ENCODE assay signal across 8 cellular contexts in genomic region chr6:33455051-33455450, GRCh38. TPM values are rescaled to one million over a fixed set of nuclear protein-coding genes. Genes with fewer than 3 reads are reported as not detected.
DNase-seq lines count a peak whose midpoint lies in the region; ATAC-seq and TF ChIP-seq lines count a peak whose summit lies in the region.

No MANE protein-coding gene starts in this region.

- no peaks in the 10 kb centered on the region for H3K27me3 Mint-ChIP-seq in stimulated activated naive CD8-positive, alpha-beta T cell treated with anti-CD3 and anti-CD28 coated beads, Interleukin-15, Interleukin-2, amounts not matched to agents 100 ng/mL and 50 ng/mL, for 24 hours
- H3K27me3 Mint-ChIP-seq in mesothelial cell of epicardium (ENCODE audit: low read depth) = peaks cover 2% of the 10 kb centered on the region

- no TSS peak for BruUV-seq in mammary epithelial cell (replicated peaks; lab: Mats Ljungman, UMichigan)

- H3K4me1 Mint-ChIP-seq in stimulated activated naive CD8-positive, alpha-beta T cell treated with anti-CD3 and anti-CD28 coated beads, Interleukin-15, Interleukin-2, amounts not matched to agents 100 ng/mL and 50 ng/mL, for 24 hours (ENCODE audit: low read depth) = peaks cover 30% of the 10 kb centered on the region
- H3K4me1 Mint-ChIP-seq in mesothelial cell of epicardium = peaks cover 18% of the 10 kb centered on the region

- no peak for ATAC-seq in stimulated activated naive CD8-positive, alpha-beta T cell treated with anti-CD3 and anti-CD28 coated beads, Interleukin-15, Interleukin-2, amounts not matched to agents 100 U/mL and 50 U/mL, for 24 hours
- ATAC-seq in GM21576 (IDR thresholded peaks at IDR 0.05; ENCODE audit: unreplicated experiment) = no peak
- no peak for ATAC-seq in HG02588 (IDR thresholded peaks at IDR 0.05; ENCODE audit: unreplicated experiment)

- peak overlapping the region; percentile 42 for H3K27ac ChIP-seq in mammary epithelial cell (ENCODE audit: insufficient read depth, low read depth, low read length)

- no peaks in the 10 kb centered on the region for H3K27me3 ChIP-seq in mammary epithelial cell (ENCODE audit: insufficient read depth, low read length)

- peaks cover 5% of the 10 kb centered on the region for H3K36me3 ChIP-seq in mammary epithelial cell (ENCODE audit: insufficient read depth, low read length)

- peak overlapping the region; percentile 85 for H3K4me2 ChIP-seq in mammary epithelial cell (ENCODE audit: insufficient read depth, low read depth, low read length)

- peak overlapping the region; percentile 94 for H2AFZ ChIP-seq in mammary epithelial cell (ENCODE audit: low read depth, low read length)

- H3K9ac ChIP-seq in mammary epithelial cell (ENCODE audit: insufficient read depth, low read length) = peak overlapping the region; percentile 63

- 40% methylated on average over 13 of the region's 16 CpGs for WGBS in mammary epithelial cell (ENCODE audit: low coverage, missing lambda C conversion rate)

- in situ Hi-C loops in mammary epithelial cell (cut with MboI; ENCODE audit: low sequenced_read_pairs in 2 of 2) = no loop called here

- dilution Hi-C loops in mammary epithelial cell (cut with HindIII; ENCODE audit: low sequenced_read_pairs) = no loop called here

- H3K9me3 ChIP-seq in mammary epithelial cell (replicated peaks; ENCODE audit: insufficient read depth, low read length) = no peaks in the 10 kb centered on the region

- intact Hi-C loops in mammary epithelial cell (cut with micrococcal nuclease) = loop anchor here (2.0 to 10.0 kb wide), 2 partner anchors 26 to 250 kb away; no protein-coding TSS in a partner anchor

- H3K4me3 Mint-ChIP-seq in stimulated activated naive CD8-positive, alpha-beta T cell treated with anti-CD3 and anti-CD28 coated beads, Interleukin-15, Interleukin-2, amounts not matched to agents 100 ng/mL and 50 ng/mL, for 24 hours = peak overlapping the region; percentile 93
- peak overlapping the region; percentile 97 for H3K4me3 Mint-ChIP-seq in mesothelial cell of epicardium

- CTCF ChIA-PET in mammary epithelial cell (lab: Charles Lee; ENCODE audit: low non-redundant PET) = no interaction called here

- H3K9me3 Mint-ChIP-seq in stimulated activated naive CD8-positive, alpha-beta T cell treated with anti-CD3 and anti-CD28 coated beads, Interleukin-15, Interleukin-2, amounts not matched to agents 100 ng/mL and 50 ng/mL, for 24 hours = no peaks in the 10 kb centered on the region
- H3K9me3 Mint-ChIP-seq in mesothelial cell of epicardium = peaks cover 6% of the 10 kb centered on the region

- H4K20me1 ChIP-seq in mammary epithelial cell (ENCODE audit: insufficient read depth, low read length) = no peaks in the 10 kb centered on the region

- H3K36me3 Mint-ChIP-seq in stimulated activated naive CD8-positive, alpha-beta T cell treated with anti-CD3 and anti-CD28 coated beads, Interleukin-15, Interleukin-2, amounts not matched to agents 100 ng/mL and 50 ng/mL, for 24 hours (ENCODE audit: low read depth) = peaks cover 27% of the 10 kb centered on the region
- H3K36me3 Mint-ChIP-seq in mesothelial cell of epicardium = peaks cover 15% of the 10 kb centered on the region

- peaks cover 32% of the 10 kb centered on the region for H3K79me2 ChIP-seq in mammary epithelial cell (ENCODE audit: insufficient read depth, low read length)

- H3K4me1 ChIP-seq in mammary epithelial cell (ENCODE audit: insufficient read depth, low read length) = peaks cover 5% of the 10 kb centered on the region

- H3K4me3 ChIP-seq in mammary epithelial cell (replicated peaks in 1 of 3; ENCODE audit: insufficient read depth in 1 of 3, low read depth in 2 of 3, low read length in 3 of 3) = peak overlapping the region; percentile 73 to 97 (median 92)

- TF ChIP-seq CTCF in mammary epithelial cell (conservative IDR thresholded peaks at IDR 0.05 in 1 of 2, IDR thresholded peaks at IDR 0.05 in 1 of 2; ENCODE audit: extremely low read depth in 1 of 2, insufficient read depth in 1 of 2, low read depth in 1 of 2, low read length in 2 of 2) (no peak), mesothelial cell of epicardium (IDR thresholded peaks at IDR 0.05; ENCODE audit: unreplicated experiment) (no peak)

- DNase-seq in stimulated activated naive CD8-positive, alpha-beta T cell treated with anti-CD3 and anti-CD28 coated beads, Interleukin-15, Interleukin-2, amounts not matched to agents 100 U/mL and 50 U/mL, for 24 hours = no peak
- DNase-seq in mammary epithelial cell = no peak
- DNase-seq in mesothelial cell of epicardium (ENCODE audit: low spot score in 2 of 2, unreplicated experiment in 2 of 2) = no peak
- DNase-seq in NCI-H526 treated with DMSO at 0.1 percent for 48 hours (lab: John Stamatoyannopoulos, UW) = no peak
- DNase-seq in NCI-H510A treated with DMSO at 0.1 percent for 48 hours (lab: John Stamatoyannopoulos, UW) = no peak

- H3K27ac Mint-ChIP-seq in stimulated activated naive CD8-positive, alpha-beta T cell treated with anti-CD3 and anti-CD28 coated beads, Interleukin-15, Interleukin-2, amounts not matched to agents 100 ng/mL and 50 ng/mL, for 24 hours = peak overlapping the region; percentile 88
- peak overlapping the region; percentile 86 for H3K27ac Mint-ChIP-seq in mesothelial cell of epicardium

RNA-seq across cellular contexts. Expression of gene ZBTB9, which starts 0.7 kb away (rescaled TPM):
- total RNA-seq in mammary epithelial cell (10 to 100 TPM in 1 of 2 donors, 1 to 10 TPM in 1; 5.7 to 10.3 TPM), mesothelial cell of epicardium (9.6 to 10.2 TPM (median 10.0 TPM) in 3 replicates)
- 10.0 TPM for polyA plus RNA-seq in mammary epithelial cell
- polyA minus RNA-seq in mammary epithelial cell = 19.4 TPM

RNA-seq across cellular contexts. Expression of gene SYNGAP1, which starts 35.2 kb away (rescaled TPM):
- 10 to 100 TPM in 1 of 2 donors, 1 to 10 TPM in 1; 4.2 to 17.7 TPM for total RNA-seq in mammary epithelial cell
- polyA plus RNA-seq in mammary epithelial cell = 3.2 TPM
- 1.8 TPM for polyA minus RNA-seq in mammary epithelial cell
- 57.7 to 66.1 TPM (median 65.1 TPM) in 3 replicates for total RNA-seq in mesothelial cell of epicardium

RNA-seq across cellular contexts. Expression of gene CUTA, which starts 37.1 kb away (rescaled TPM):
- total RNA-seq in mammary epithelial cell (100 to 1,000 TPM in 1 of 2 donors, 10 to 100 TPM in 1; 81.4 to 181 TPM), mesothelial cell of epicardium (238 to 239 TPM (median 239 TPM) in 3 replicates)
- polyA plus RNA-seq in mammary epithelial cell = 232 TPM
- 160 TPM for polyA minus RNA-seq in mammary epithelial cell

RNA-seq across cellular contexts. Expression of gene PHF1, which starts 44.2 kb away (rescaled TPM):
- total RNA-seq in mammary epithelial cell (10 to 100 TPM; 15.7 to 31.7 TPM), mesothelial cell of epicardium (61.0 to 63.6 TPM (median 63.0 TPM) in 3 replicates)
- polyA plus RNA-seq in mammary epithelial cell = 19.0 TPM
- 56.0 TPM for polyA minus RNA-seq in mammary epithelial cell
